In the genomic region with DNA sequence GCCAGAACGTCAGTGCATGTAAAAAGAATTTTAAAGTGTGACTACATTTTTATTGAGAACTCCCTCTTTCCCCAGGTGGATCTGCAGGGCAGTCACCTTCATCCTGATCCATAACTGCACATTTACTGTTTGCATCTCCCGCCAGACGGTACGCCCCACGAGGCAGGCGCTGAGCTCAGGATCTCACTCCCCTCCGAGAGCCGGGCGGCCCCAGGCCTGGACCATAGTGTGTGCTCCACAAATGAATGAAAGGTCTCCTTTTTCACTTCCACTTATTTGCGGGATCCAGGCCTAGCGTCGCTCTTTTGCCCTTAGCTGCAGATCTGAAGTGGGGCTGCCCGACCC, we compare ENCODE assay signal across 1 cellular context.
TF ChIP-seq lines count a peak whose summit lies in the region.

No MANE protein-coding gene starts in this region.

TF ChIP-seq in HepG2, 621 proteins besides CTCF, POLR2A, EP300 and RAD21 (continued from another document):
- TF ChIP-seq, protein P1, sequence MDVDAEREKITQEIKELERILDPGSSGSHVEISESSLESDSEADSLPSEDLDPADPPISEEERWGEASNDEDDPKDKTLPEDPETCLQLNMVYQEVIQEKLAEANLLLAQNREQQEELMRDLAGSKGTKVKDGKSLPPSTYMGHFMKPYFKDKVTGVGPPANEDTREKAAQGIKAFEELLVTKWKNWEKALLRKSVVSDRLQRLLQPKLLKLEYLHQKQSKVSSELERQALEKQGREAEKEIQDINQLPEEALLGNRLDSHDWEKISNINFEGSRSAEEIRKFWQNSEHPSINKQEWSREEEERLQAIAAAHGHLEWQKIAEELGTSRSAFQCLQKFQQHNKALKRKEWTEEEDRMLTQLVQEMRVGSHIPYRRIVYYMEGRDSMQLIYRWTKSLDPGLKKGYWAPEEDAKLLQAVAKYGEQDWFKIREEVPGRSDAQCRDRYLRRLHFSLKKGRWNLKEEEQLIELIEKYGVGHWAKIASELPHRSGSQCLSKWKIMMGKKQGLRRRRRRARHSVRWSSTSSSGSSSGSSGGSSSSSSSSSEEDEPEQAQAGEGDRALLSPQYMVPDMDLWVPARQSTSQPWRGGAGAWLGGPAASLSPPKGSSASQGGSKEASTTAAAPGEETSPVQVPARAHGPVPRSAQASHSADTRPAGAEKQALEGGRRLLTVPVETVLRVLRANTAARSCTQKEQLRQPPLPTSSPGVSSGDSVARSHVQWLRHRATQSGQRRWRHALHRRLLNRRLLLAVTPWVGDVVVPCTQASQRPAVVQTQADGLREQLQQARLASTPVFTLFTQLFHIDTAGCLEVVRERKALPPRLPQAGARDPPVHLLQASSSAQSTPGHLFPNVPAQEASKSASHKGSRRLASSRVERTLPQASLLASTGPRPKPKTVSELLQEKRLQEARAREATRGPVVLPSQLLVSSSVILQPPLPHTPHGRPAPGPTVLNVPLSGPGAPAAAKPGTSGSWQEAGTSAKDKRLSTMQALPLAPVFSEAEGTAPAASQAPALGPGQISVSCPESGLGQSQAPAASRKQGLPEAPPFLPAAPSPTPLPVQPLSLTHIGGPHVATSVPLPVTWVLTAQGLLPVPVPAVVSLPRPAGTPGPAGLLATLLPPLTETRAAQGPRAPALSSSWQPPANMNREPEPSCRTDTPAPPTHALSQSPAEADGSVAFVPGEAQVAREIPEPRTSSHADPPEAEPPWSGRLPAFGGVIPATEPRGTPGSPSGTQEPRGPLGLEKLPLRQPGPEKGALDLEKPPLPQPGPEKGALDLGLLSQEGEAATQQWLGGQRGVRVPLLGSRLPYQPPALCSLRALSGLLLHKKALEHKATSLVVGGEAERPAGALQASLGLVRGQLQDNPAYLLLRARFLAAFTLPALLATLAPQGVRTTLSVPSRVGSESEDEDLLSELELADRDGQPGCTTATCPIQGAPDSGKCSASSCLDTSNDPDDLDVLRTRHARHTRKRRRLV (CRISPR knock-in tag; IDR thresholded peaks at IDR 0.05), result no peak
- TF ChIP-seq RERE (CRISPR knock-in tag; IDR thresholded peaks at IDR 0.05; ENCODE audit: low read depth), result no peak
- TF ChIP-seq, protein P2, sequence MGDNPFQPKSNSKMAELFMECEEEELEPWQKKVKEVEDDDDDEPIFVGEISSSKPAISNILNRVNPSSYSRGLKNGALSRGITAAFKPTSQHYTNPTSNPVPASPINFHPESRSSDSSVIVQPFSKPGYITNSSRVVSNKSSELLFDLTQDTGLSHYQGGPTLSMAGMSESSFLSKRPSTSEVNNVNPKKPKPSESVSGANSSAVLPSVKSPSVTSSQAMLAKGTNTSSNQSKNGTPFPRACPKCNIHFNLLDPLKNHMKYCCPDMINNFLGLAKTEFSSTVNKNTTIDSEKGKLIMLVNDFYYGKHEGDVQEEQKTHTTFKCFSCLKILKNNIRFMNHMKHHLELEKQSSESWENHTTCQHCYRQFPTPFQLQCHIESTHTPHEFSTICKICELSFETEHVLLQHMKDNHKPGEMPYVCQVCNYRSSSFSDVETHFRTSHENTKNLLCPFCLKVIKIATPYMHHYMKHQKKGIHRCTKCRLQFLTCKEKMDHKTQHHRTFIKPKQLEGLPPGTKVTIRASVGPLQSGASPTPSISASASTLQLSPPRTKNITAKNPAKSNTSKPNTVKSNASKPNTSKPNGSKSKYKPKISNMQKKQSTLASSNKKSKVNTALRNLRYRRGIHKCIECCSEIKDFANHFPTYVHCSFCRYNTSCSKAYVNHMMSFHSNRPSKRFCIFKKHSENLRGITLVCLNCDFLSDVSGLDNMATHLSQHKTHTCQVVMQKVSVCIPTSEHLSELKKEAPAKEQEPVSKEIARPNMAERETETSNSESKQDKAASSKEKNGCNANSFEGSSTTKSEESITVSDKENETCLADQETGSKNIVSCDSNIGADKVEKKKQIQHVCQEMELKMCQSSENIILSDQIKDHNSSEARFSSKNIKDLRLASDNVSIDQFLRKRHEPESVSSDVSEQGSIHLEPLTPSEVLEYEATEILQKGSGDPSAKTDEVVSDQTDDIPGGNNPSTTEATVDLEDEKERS (CRISPR knock-in tag; IDR thresholded peaks at IDR 0.05), result no peak
- TF ChIP-seq, protein P3, sequence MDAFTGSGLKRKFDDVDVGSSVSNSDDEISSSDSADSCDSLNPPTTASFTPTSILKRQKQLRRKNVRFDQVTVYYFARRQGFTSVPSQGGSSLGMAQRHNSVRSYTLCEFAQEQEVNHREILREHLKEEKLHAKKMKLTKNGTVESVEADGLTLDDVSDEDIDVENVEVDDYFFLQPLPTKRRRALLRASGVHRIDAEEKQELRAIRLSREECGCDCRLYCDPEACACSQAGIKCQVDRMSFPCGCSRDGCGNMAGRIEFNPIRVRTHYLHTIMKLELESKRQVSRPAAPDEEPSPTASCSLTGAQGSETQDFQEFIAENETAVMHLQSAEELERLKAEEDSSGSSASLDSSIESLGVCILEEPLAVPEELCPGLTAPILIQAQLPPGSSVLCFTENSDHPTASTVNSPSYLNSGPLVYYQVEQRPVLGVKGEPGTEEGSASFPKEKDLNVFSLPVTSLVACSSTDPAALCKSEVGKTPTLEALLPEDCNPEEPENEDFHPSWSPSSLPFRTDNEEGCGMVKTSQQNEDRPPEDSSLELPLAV (CRISPR knock-in tag; conservative IDR thresholded peaks at IDR 0.05; ENCODE audit: low read depth), result no peak
- TF ChIP-seq ASH2L (IDR thresholded peaks at IDR 0.05; ENCODE audit: insufficient read length, low read depth, low read length), result no peak
- TF ChIP-seq ZNF574 (CRISPR knock-in tag; IDR thresholded peaks at IDR 0.05), result no peak
- no peak for TF ChIP-seq ZNF292 (CRISPR knock-in tag; IDR thresholded peaks at IDR 0.05; ENCODE audit: borderline replicate concordance, low read depth)
- no peak for TF ChIP-seq ZNF781 (CRISPR knock-in tag; IDR thresholded peaks at IDR 0.05; ENCODE audit: borderline replicate concordance, not compliant biosample characterization)
- no peak for TF ChIP-seq ETV6 (CRISPR knock-in tag; conservative IDR thresholded peaks at IDR 0.05)
- TF ChIP-seq NBN (conservative IDR thresholded peaks at IDR 0.05), result no peak
- TF ChIP-seq ZNF235 (CRISPR knock-in tag; IDR thresholded peaks at IDR 0.05; ENCODE audit: borderline replicate concordance), result no peak
- no peak for TF ChIP-seq ZNF556 (CRISPR knock-in tag; IDR thresholded peaks at IDR 0.05; ENCODE audit: borderline replicate concordance)
- TF ChIP-seq, protein P4, sequence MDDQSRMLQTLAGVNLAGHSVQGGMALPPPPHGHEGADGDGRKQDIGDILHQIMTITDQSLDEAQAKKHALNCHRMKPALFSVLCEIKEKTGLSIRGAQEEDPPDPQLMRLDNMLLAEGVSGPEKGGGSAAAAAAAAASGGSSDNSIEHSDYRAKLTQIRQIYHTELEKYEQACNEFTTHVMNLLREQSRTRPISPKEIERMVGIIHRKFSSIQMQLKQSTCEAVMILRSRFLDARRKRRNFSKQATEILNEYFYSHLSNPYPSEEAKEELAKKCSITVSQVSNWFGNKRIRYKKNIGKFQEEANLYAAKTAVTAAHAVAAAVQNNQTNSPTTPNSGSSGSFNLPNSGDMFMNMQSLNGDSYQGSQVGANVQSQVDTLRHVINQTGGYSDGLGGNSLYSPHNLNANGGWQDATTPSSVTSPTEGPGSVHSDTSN (CRISPR knock-in tag; IDR thresholded peaks at IDR 0.05; ENCODE audit: borderline replicate concordance), result no peak
- TF ChIP-seq FOXC1 (CRISPR knock-in tag; IDR thresholded peaks at IDR 0.05; ENCODE audit: borderline replicate concordance), result no peak
- no peak for TF ChIP-seq CEBPG (CRISPR knock-in tag; IDR thresholded peaks at IDR 0.05)
- peak; percentile 50; the same call in 1 of the 2 replicates for TF ChIP-seq MAX (IDR thresholded peaks at IDR 0.05)
- no peak for TF ChIP-seq ZNF660 (CRISPR knock-in tag; IDR thresholded peaks at IDR 0.05; ENCODE audit: borderline replicate concordance, low read depth)
